ENCODE assay signal across 6 cellular contexts in genomic region chr19:54217522-54218247, GRCh38. TPM values are rescaled to one million over a fixed set of nuclear protein-coding genes. Genes with fewer than 3 reads are reported as not detected.
"Had no signal": no experiment of that assay in that cellular context is flagged by ENCODE, and none has a peak within 500 bp of the region (broad histone marks: within the 10 kb centered on the region; RNA-seq: fewer than 3 reads in every experiment).

No MANE protein-coding gene starts in this region.

RNA-seq across cellular contexts. Expression of gene LILRB3, which starts 5.1 kb away (rescaled TPM):
- total RNA-seq: HT-29, IMR-90, NCI-H460, PC-9, RPMI7951, SJSA1 had no signal

RNA-seq across cellular contexts. Expression of gene LILRA6, which starts 24.9 kb away (rescaled TPM):
- total RNA-seq: HT-29, IMR-90, NCI-H460, PC-9, RPMI7951, SJSA1 had no signal
